Comparison of ENCODE assay signal across 20 cellular contexts in genomic region chr2:128342550-128342949, GRCh38.
"Had no signal": no experiment of that assay in that cellular context is flagged by ENCODE, and none has a peak within 500 bp of the region (broad histone marks: within the 10 kb centered on the region; RNA-seq: fewer than 3 reads in every experiment).

No MANE protein-coding gene starts in this region.

- H3K27ac ChIP-seq: adrenal gland had no signal

- ATAC-seq: activated CD8-positive, alpha-beta T cell treated with anti-CD3 and anti-CD28 coated beads, Interleukin-2, amount 10 ng/mL, durations not matched to agents 7 days and 5 days; K562; PC-3; WTC11 had no signal

- H3K9me3 ChIP-seq: adrenal gland had no signal

- H3K4me3 ChIP-seq: adrenal gland, K562 had no signal

- DNase-seq: activated CD4-positive, alpha-beta T cell treated with anti-CD3 and anti-CD28 coated beads for 48 hours; activated CD4-positive, alpha-beta T cell treated with anti-CD3 and anti-CD28 coated beads, Interleukin-2, amount 50 U/mL, for 4 hours; activated CD4-positive, CD25-positive, alpha-beta regulatory T cell treated with anti-CD3 and anti-CD28 coated beads, Interleukin-2, amount 50 U/mL, for 72 hours; activated CD8-positive, alpha-beta memory T cell treated with anti-CD3 and anti-CD28 coated beads, Interleukin-2, amount 50 U/mL, for 48 hours; activated CD8-positive, alpha-beta T cell treated with anti-CD3 and anti-CD28 coated beads, Interleukin-2, amount 10 ng/mL, durations not matched to agents 7 days and 5 days; activated naive CD4-positive, alpha-beta T cell treated with anti-CD3 and anti-CD28 coated beads, Interleukin-2, amount 50 U/mL, for 16 hours; activated naive CD8-positive, alpha-beta T cell treated with anti-CD3 and anti-CD28 coated beads, Interleukin-2, amount 10 ng/mL, durations not matched to agents 7 days and 5 days; activated T-cell treated with anti-CD3 and anti-CD28 coated beads, Interleukin-2, amount 50 U/mL, for 1 hour; adrenal gland; anterior cingulate cortex; Kasumi-1; NCI-H1092; NCI-H1417; NCI-H1930; NCI-H510A treated with DMSO at 0.1 percent for 48 hours; NCI-H69; PC-3; SHP77 treated with DMSO at 0.1 percent for 48 hours had no signal

- H3K36me3 ChIP-seq: adrenal gland had no signal

- H3K27me3 ChIP-seq: adrenal gland had no signal
